Comparison of ENCODE assay signal across 10 cellular contexts in the genomic region with DNA sequence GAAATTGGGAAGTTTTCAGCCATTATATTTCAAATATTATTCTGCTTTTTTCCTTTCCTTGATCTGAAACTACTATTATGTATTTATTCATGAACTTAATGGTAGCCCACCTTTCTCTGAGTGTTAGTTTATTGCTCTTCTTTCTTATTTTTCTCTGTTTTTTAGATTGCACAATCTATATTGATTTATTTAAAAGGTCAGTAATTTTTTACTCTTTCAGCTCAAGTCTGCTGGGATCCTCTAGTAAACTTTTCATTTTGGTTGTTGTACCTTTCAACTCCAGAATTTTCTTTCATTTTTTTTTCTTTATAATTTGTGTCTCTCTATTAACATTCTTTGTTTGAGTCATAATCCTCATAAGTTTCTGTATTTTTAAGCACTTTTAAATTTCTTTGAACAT.
"Had no signal": no experiment of that assay in that cellular context is flagged by ENCODE, and none has a peak within 500 bp of the region (broad histone marks: within the 10 kb centered on the region; RNA-seq: fewer than 3 reads in every experiment).

No MANE protein-coding gene starts in this region.

- H3K4me2 ChIP-seq: GM23338 had no signal

- DNase-seq: GM23248, GOT3, H9, HCEC 1CT, HFFc6 had no signal

- H3K4me3 ChIP-seq: GM23248, GM23338, HAP-1 had no signal

- H3K27ac ChIP-seq: GM23248 had no signal

- H3K9me3 ChIP-seq: HAP-1 had no signal

- ATAC-seq: GM23338, HCT116 had no signal

- H3K36me3 ChIP-seq: HAP-1 had no signal

- H3K9ac ChIP-seq: GM23248 had no signal

- H3K4me1 ChIP-seq: HAP-1 had no signal

- H2AFZ ChIP-seq: GM23248, GM23338 had no signal

- FAIRE-seq: H1, H54 had no signal
